In the genomic region with DNA sequence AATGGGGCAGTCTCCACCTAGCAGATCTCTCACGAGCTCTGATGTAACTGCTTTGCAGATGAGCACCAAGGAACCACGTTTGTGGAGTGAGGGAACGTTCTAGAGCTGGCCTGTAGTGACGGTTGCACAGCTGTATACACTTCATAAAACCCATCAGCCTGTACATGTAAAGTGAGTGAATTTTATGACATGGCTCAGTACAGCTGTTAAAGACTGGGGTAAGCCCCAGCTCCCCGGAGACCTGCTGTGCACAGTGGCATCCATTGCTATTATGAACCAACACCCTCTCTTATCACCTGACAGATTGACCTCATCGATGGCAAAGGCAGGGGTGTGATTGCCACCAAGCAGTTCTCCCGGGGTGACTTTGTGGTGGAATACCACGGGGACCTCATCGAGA, we compare ENCODE assay signal across 14 cellular contexts. TPM values are rescaled to one million over a fixed set of nuclear protein-coding genes. Genes with fewer than 3 reads are reported as not detected.
DNase-seq lines count a peak whose midpoint lies in the region; ATAC-seq and TF ChIP-seq lines count a peak whose summit lies in the region.
"Had no signal": no experiment of that assay in that cellular context is flagged by ENCODE, and none has a peak within 500 bp of the region (broad histone marks: within the 10 kb centered on the region; RNA-seq: fewer than 3 reads in every experiment).

No MANE protein-coding gene starts in this region.

- H3K9me2 ChIP-seq in PC-3 (replicated peaks; ENCODE audit: low read length) = no peaks in the 10 kb centered on the region

- H3K27me3 ChIP-seq in gastroesophageal sphincter (no peaks in the 10 kb centered on the region), PC-3 (ENCODE audit: low read length) (no peaks in the 10 kb centered on the region)

- H4K20me1 ChIP-seq in PC-3 (ENCODE audit: low read length) = no peaks in the 10 kb centered on the region

- no peak overlapping the region for H3K4me2 ChIP-seq in PC-3 (ENCODE audit: low read length)

- 73 to 89% methylated on average over 4 to 5 of the region's 9 CpGs for WGBS in gastroesophageal sphincter (ENCODE audit: low coverage in 1 of 2), 2 donors

- no peak for TF ChIP-seq POLR2A in gastroesophageal sphincter (IDR thresholded peaks at IDR 0.05)

- H3K36me3 Mint-ChIP-seq in activated naive CD8-positive, alpha-beta T cell treated with anti-CD3 and anti-CD28 coated beads, Interleukin-2, amount 50 U/mL, for 24 hours (ENCODE audit: low read depth) = peaks cover 22% of the 10 kb centered on the region
- H3K36me3 Mint-ChIP-seq in activated naive CD8-positive, alpha-beta T cell treated with anti-CD3 and anti-CD28 coated beads for 36 hours = peaks cover 13% of the 10 kb centered on the region

- ATAC-seq in activated naive CD8-positive, alpha-beta T cell treated with anti-CD3 and anti-CD28 coated beads, Interleukin-2, amount 50 U/mL, for 24 hours = peak; percentile 39
- ATAC-seq in gastroesophageal sphincter (no peak), PC-3 (no peak)

- H3K4me3 ChIP-seq in gastroesophageal sphincter = no peak overlapping the region
- no peak overlapping the region for H3K4me3 ChIP-seq in PC-3 (ENCODE audit: low read length)

- CTCF ChIA-PET in PC-3 (lab: Charles Lee) = no interaction called here

- no peaks in the 10 kb centered on the region for H3K4me1 Mint-ChIP-seq in activated naive CD8-positive, alpha-beta T cell treated with anti-CD3 and anti-CD28 coated beads, Interleukin-2, amount 50 U/mL, for 24 hours
- H3K4me1 Mint-ChIP-seq in activated naive CD8-positive, alpha-beta T cell treated with anti-CD3 and anti-CD28 coated beads for 36 hours = peaks cover 1% of the 10 kb centered on the region
- H3K4me1 Mint-ChIP-seq: CD14-positive monocyte had no signal

- BruUV-seq in PC-3 (replicated peaks; lab: Mats Ljungman, UMichigan) = no TSS peak

- H3K4me1 ChIP-seq in gastroesophageal sphincter = peaks cover 0 to 32% (median 3%) of the 10 kb centered on the region in 3 donors
- no peaks in the 10 kb centered on the region for H3K4me1 ChIP-seq in PC-3 (ENCODE audit: insufficient read depth, low read length)

- TF ChIP-seq CTCF in gastroesophageal sphincter (IDR thresholded peaks at IDR 0.05) = no peak
- no peak for TF ChIP-seq CTCF in PC-3 (conservative IDR thresholded peaks at IDR 0.05; ENCODE audit: low read depth, low read length)

- TF ChIP-seq EP300 in gastroesophageal sphincter (IDR thresholded peaks at IDR 0.05) = no peak

- H3K9ac ChIP-seq in PC-3 (ENCODE audit: low read length) = no peak overlapping the region

- POLR2A ChIA-PET in PC-3 (lab: Charles Lee; ENCODE audit: unreplicated experiment) = no interaction called here

- no peaks in the 10 kb centered on the region for H3K9me3 Mint-ChIP-seq in activated naive CD8-positive, alpha-beta T cell treated with anti-CD3 and anti-CD28 coated beads, Interleukin-2, amount 50 U/mL, for 24 hours
- H3K9me3 Mint-ChIP-seq in activated naive CD8-positive, alpha-beta T cell treated with anti-CD3 and anti-CD28 coated beads for 36 hours = no peaks in the 10 kb centered on the region
- H3K9me3 Mint-ChIP-seq: CD14-positive monocyte had no signal

- H3K27me3 Mint-ChIP-seq in activated naive CD8-positive, alpha-beta T cell treated with anti-CD3 and anti-CD28 coated beads, Interleukin-2, amount 50 U/mL, for 24 hours = no peaks in the 10 kb centered on the region
- H3K27me3 Mint-ChIP-seq in activated naive CD8-positive, alpha-beta T cell treated with anti-CD3 and anti-CD28 coated beads for 36 hours = no peaks in the 10 kb centered on the region

- peak overlapping the region in 3 of 4 donors; percentile 26 to 55 (median 29) for H3K27ac ChIP-seq in gastroesophageal sphincter
- H3K27ac ChIP-seq in PC-3 (ENCODE audit: low read length) = no peak overlapping the region
- H3K27ac ChIP-seq: 22Rv1 had no signal

- H2AFZ ChIP-seq in PC-3 (ENCODE audit: low read length) = no peak overlapping the region

- H3K4me3 Mint-ChIP-seq in activated naive CD8-positive, alpha-beta T cell treated with anti-CD3 and anti-CD28 coated beads, Interleukin-2, amount 50 U/mL, for 24 hours = no peak overlapping the region
- no peak overlapping the region for H3K4me3 Mint-ChIP-seq in activated naive CD8-positive, alpha-beta T cell treated with anti-CD3 and anti-CD28 coated beads for 36 hours
- H3K4me3 Mint-ChIP-seq: CD14-positive monocyte had no signal

- H3K27ac Mint-ChIP-seq in activated naive CD8-positive, alpha-beta T cell treated with anti-CD3 and anti-CD28 coated beads, Interleukin-2, amount 50 U/mL, for 24 hours = no peak overlapping the region
- H3K27ac Mint-ChIP-seq in activated naive CD8-positive, alpha-beta T cell treated with anti-CD3 and anti-CD28 coated beads for 36 hours = no peak overlapping the region

- intact Hi-C loops in PC-3 (cut with micrococcal nuclease) = no loop called here

- H3K9me3 ChIP-seq in gastroesophageal sphincter (no peaks in the 10 kb centered on the region), PC-3 (ENCODE audit: low read length) (no peaks in the 10 kb centered on the region)

- H3F3A ChIP-seq in PC-3 (ENCODE audit: low read length, unreplicated experiment) = no peaks in the 10 kb centered on the region

- H3K79me2 ChIP-seq in PC-3 (ENCODE audit: low read length) = peaks cover 4% of the 10 kb centered on the region; the same call in 1 of the 2 replicates

- DNase-seq in activated naive CD8-positive, alpha-beta T cell treated with anti-CD3 and anti-CD28 coated beads, Interleukin-2, amount 50 U/mL, for 24 hours = no peak
- no peak for DNase-seq in activated naive CD8-positive, alpha-beta T cell treated with anti-CD3 and anti-CD28 coated beads for 36 hours
- DNase-seq in stimulated activated CD4-positive, alpha-beta T cell treated with anti-CD3 and anti-CD28 coated beads, Interleukin-2, amount 100 ng/mL, for 48 hours = no peak
- DNase-seq in SKM-1 treated with dmso at 0.1 percent for 144 hours (lab: John Stamatoyannopoulos, UW; ENCODE audit: unreplicated experiment) = no peak
- DNase-seq in PC-3 = no peak
- DNase-seq: AML-193, DMS79, KBM-7, MV-4-11, NCI-H1694 treated with DMSO at 0.1 percent for 48 hours, Right ventricle myocardium superior had no signal

- peaks cover 0 to 77% of the 10 kb centered on the region in 2 donors for H3K36me3 ChIP-seq in gastroesophageal sphincter
- H3K36me3 ChIP-seq in PC-3 (ENCODE audit: low read depth, low read length) = peaks cover 27% of the 10 kb centered on the region

RNA-seq across cellular contexts. Expression of a gene that starts 20.6 kb away (rescaled TPM):
- 10 to 100 TPM; 41.2 to 42.6 TPM for total RNA-seq in activated naive CD8-positive, alpha-beta T cell treated with anti-CD3 and anti-CD28 coated beads for 36 hours
- 100 to 1,000 TPM in 1 of 4 donors, 10 to 100 TPM in 3; 46.1 to 126 (median 54.8) TPM for total RNA-seq in gastroesophageal sphincter
- total RNA-seq in PC-3 (2014; rRNA removed) = 59.3 and 73.5 TPM in 2 replicates

RNA-seq across cellular contexts. Expression of a gene that starts 31.9 kb away (rescaled TPM):
- 10 to 100 TPM; 18.2 to 18.5 TPM for total RNA-seq in activated naive CD8-positive, alpha-beta T cell treated with anti-CD3 and anti-CD28 coated beads for 36 hours
- total RNA-seq in gastroesophageal sphincter (1 to 10 TPM; 6.2 to 9.2 (median 7.9) TPM), PC-3 (2014; rRNA removed) (2.2 and 3.2 TPM in 2 replicates)

RNA-seq across cellular contexts. Expression of a gene that starts 39.9 kb away (rescaled TPM):
- 10 to 100 TPM; 50.8 to 50.9 TPM for total RNA-seq in activated naive CD8-positive, alpha-beta T cell treated with anti-CD3 and anti-CD28 coated beads for 36 hours
- total RNA-seq in gastroesophageal sphincter = 10 to 100 TPM; 25.3 to 35.7 (median 33.2) TPM
- 23.3 and 25.3 TPM in 2 replicates for total RNA-seq in PC-3 (2014; rRNA removed)

RNA-seq across cellular contexts. Expression of a gene that starts 53.4 kb away (rescaled TPM):
- 10 to 100 TPM; 20.8 to 22.0 TPM for total RNA-seq in activated naive CD8-positive, alpha-beta T cell treated with anti-CD3 and anti-CD28 coated beads for 36 hours
- total RNA-seq in gastroesophageal sphincter (10 to 100 TPM; 16.3 to 17.6 (median 17.5) TPM), PC-3 (2014; rRNA removed) (15.9 and 22.9 TPM in 2 replicates)
